Comparison of ENCODE assay signal across 11 cellular contexts in genomic region chr2:113126845-113127645, GRCh38. TPM values are rescaled to one million over a fixed set of nuclear protein-coding genes. Genes with fewer than 3 reads are reported as not detected.
A peak's percentile ranks its signal among the peaks of the same experiment; 100 is the strongest.
DNase-seq lines count a peak whose midpoint lies in the region; ATAC-seq and TF ChIP-seq lines count a peak whose summit lies in the region.
"Had no signal": no experiment of that assay in that cellular context is flagged by ENCODE, and none has a peak within 500 bp of the region (broad histone marks: within the 10 kb centered on the region; RNA-seq: fewer than 3 reads in every experiment).

Gene IL1RN, plus strand, starts transcription at chr2:113127598. Its CDS starts 27 bp downstream, at chr2:113127625.

- CTCF ChIA-PET in Calu3 (lab: Charles Lee), result no interaction called here

- BruUV-seq in Calu3 (replicated peaks; lab: Mats Ljungman, UMichigan), result no TSS peak

- H3K27ac Mint-ChIP-seq in Calu3 (ENCODE audit: unreplicated experiment), result no peak within 1 kb of the TSS
- H3K27ac Mint-ChIP-seq in natural killer cell treated with Interleukin-12 subunit alpha and Interleukin-12 subunit beta and Interleukin-15 and Interleukin-18, amount 100 ng/mL, for 72 hours, result peak within 1 kb of the TSS; percentile 35 to 87

- DNase-seq in Calu3, result no peak
- peak; percentile 75 for DNase-seq in SIG-M5 (lab: John Stamatoyannopoulos, UW)
- peak; percentile 85 for DNase-seq in cardiac septum (ENCODE audit: low spot score)
- DNase-seq in natural killer cell treated with Interleukin-12 subunit alpha and Interleukin-12 subunit beta and Interleukin-15 and Interleukin-18, amount 100 ng/mL, for 72 hours (ENCODE audit: low spot score), result peak; percentile 85
- no peak for DNase-seq in activated naive CD4-positive, alpha-beta T cell treated with Interleukin-2 at 50 U/mL for 16 hours
- DNase-seq in NCI-H2196 (lab: John Stamatoyannopoulos, UW; ENCODE audit: unreplicated experiment), result no peak
- DNase-seq: HCEC 1CT had no signal

- peaks cover 9% of the 10 kb centered on the region for H3K36me3 Mint-ChIP-seq in Calu3 (ENCODE audit: insufficient read depth, unreplicated experiment)
- H3K36me3 Mint-ChIP-seq in natural killer cell treated with Interleukin-12 subunit alpha and Interleukin-12 subunit beta and Interleukin-15 and Interleukin-18, amount 100 ng/mL, for 72 hours, result no peaks in the 10 kb centered on the region

- intact Hi-C loops in Calu3 (cut with micrococcal nuclease; ENCODE audit: unreplicated experiment), result no loop called here
- intact Hi-C loops in cardiac septum (cut with DNase I), result no loop called here

- H3K27me3 Mint-ChIP-seq in Calu3 (ENCODE audit: unreplicated experiment), result no peaks in the 10 kb centered on the region
- peaks cover under 1 to 2% of the 10 kb centered on the region in 2 donors for H3K27me3 Mint-ChIP-seq in natural killer cell treated with Interleukin-12 subunit alpha and Interleukin-12 subunit beta and Interleukin-15 and Interleukin-18, amount 100 ng/mL, for 72 hours

- no peaks in the 10 kb centered on the region for H3K9me3 Mint-ChIP-seq in Calu3 (ENCODE audit: low read depth, unreplicated experiment)
- H3K9me3 Mint-ChIP-seq in natural killer cell treated with Interleukin-12 subunit alpha and Interleukin-12 subunit beta and Interleukin-15 and Interleukin-18, amount 100 ng/mL, for 72 hours, result no peaks in the 10 kb centered on the region

- H3K4me1 Mint-ChIP-seq in Calu3 (ENCODE audit: low read depth, unreplicated experiment), result peaks cover 28% of the 10 kb centered on the region
- H3K4me1 Mint-ChIP-seq in natural killer cell treated with Interleukin-12 subunit alpha and Interleukin-12 subunit beta and Interleukin-15 and Interleukin-18, amount 100 ng/mL, for 72 hours (ENCODE audit: low read depth in 2 of 2), result peaks cover 41 to 53% of the 10 kb centered on the region in 2 donors

- no peak for TF ChIP-seq CTCF in Calu3 (IDR thresholded peaks at IDR 0.05; ENCODE audit: unreplicated experiment)

- H3K4me3 Mint-ChIP-seq in Calu3 (ENCODE audit: low read depth, unreplicated experiment), result no peak within 1 kb of the TSS
- H3K4me3 Mint-ChIP-seq in natural killer cell treated with Interleukin-12 subunit alpha and Interleukin-12 subunit beta and Interleukin-15 and Interleukin-18, amount 100 ng/mL, for 72 hours, result peak within 1 kb of the TSS; percentile 28

- peak; percentile 77 to 91 for ATAC-seq in natural killer cell treated with Interleukin-12 subunit alpha and Interleukin-12 subunit beta and Interleukin-15 and Interleukin-18, amount 100 ng/mL, for 72 hours
- ATAC-seq in GM18907 (IDR thresholded peaks at IDR 0.05; ENCODE audit: unreplicated experiment) (no peak), HG03432 (IDR thresholded peaks at IDR 0.05; ENCODE audit: unreplicated experiment) (no peak)

RNA-seq across cellular contexts. Expression of gene IL1RN, which starts in this region (rescaled TPM):
- total RNA-seq in Calu3 (2022) (19.4 and 55.8 TPM in 2 replicates), cardiac septum (0.59 TPM)
- total RNA-seq in natural killer cell treated with Interleukin-12 subunit alpha and Interleukin-12 subunit beta and Interleukin-15 and Interleukin-18, amount 100 ng/mL, for 72 hours, result 1 to 10 TPM; 3.3 to 3.7 TPM
- total RNA-seq: cardiac muscle cell, Daoy had no signal

Comparison
In these comparisons a context has a peak if more than half of its experiments do, and no peak if none do; other contexts are left out.
1. Peak in DNase-seq in cardiac septum; RNA of the gene not detected or under 1 TPM.
2. DNase-seq: peak in SIG-M5 (single experiment) and natural killer cell treated with Interleukin-12 subunit alpha and Interleukin-12 subunit beta and Interleukin-15 and Interleukin-18, amount 100 ng/mL, for 72 hours (single experiment); none in Calu3 (single experiment), activated naive CD4-positive, alpha-beta T cell treated with Interleukin-2 at 50 U/mL for 16 hours (single experiment) and NCI-H2196 (single experiment).
3. ATAC-seq: peak in natural killer cell treated with Interleukin-12 subunit alpha and Interleukin-12 subunit beta and Interleukin-15 and Interleukin-18, amount 100 ng/mL, for 72 hours (2 of 2); none in GM18907 (single experiment) and HG03432 (single experiment).